ENCODE assay signal across 1 cellular context in the genomic region with DNA sequence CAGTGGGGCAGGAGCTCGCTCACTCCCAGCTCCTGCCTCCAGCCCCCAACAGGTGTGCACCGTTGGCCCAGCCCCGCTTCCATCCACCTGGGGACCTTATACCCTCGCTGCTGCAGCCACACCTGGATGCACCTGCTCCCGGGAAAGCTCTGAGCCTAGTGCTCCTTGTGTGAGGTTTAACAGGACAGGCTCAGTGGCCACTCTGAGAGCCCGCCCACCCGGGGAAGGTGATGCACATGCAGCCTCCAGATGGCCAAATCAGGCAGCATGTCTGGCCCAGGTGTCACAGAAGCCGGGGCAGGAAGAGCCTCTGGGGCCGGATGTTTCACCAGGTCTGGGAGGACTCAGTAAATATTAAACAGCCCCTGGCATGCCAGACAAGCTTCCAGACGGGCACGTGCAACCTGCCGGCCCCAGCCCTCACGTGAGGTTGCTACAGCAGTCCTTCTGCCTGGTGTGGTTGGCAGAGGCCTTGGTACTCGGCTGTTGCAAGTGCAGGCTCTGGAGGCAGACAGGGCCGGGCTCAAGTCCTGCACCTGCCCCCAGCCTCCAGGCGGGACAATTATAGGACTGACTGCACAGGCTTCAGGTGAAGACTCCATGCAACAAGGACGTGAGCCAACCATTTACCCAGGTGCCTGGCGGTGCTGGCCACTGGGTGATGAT.
TF ChIP-seq lines count a peak whose summit lies in the region.

No MANE protein-coding gene starts in this region.

TF ChIP-seq in HepG2, 621 proteins besides CTCF, POLR2A, EP300 and RAD21 (continued from another document and continues in another):
- TF ChIP-seq SOX13 (IDR thresholded peaks at IDR 0.05) (no peak), SOX13 (CRISPR knock-in tag; conservative IDR thresholded peaks at IDR 0.05 in 1 of 2, IDR thresholded peaks at IDR 0.05 in 1 of 2) (peak in 1 of 2 experiments; percentile 66; a peak in 1 of 4 replicates), TARDBP (CRISPR knock-in tag; IDR thresholded peaks at IDR 0.05) (no peak), GATAD1 (CRISPR knock-in tag; IDR thresholded peaks at IDR 0.05) (0 out of 2 replicates have a peak, but pooled peaks have one; percentile 42), GABPB1 (CRISPR knock-in tag; IDR thresholded peaks at IDR 0.05) (peak; percentile 68), SMAD9 (CRISPR knock-in tag; IDR thresholded peaks at IDR 0.05) (no peak), ZNF460 (CRISPR knock-in tag; IDR thresholded peaks at IDR 0.05; ENCODE audit: borderline replicate concordance) (no peak), ZNF264 (CRISPR knock-in tag; IDR thresholded peaks at IDR 0.05) (peak; percentile 62; the same call in 1 of the 2 replicates), PHF21A (CRISPR knock-in tag; IDR thresholded peaks at IDR 0.05) (peak; percentile 83), ZFP36 (IDR thresholded peaks at IDR 0.05; ENCODE audit: borderline replicate concordance, low read depth, low read length, partially characterized antibody) (no peak), HOXD1 (CRISPR knock-in tag; IDR thresholded peaks at IDR 0.05) (peak; percentile 61; the same call in 1 of the 2 replicates), SP1 (IDR thresholded peaks at IDR 0.05) (no peak), SP1 (CRISPR knock-in tag; IDR thresholded peaks at IDR 0.05) (no peak; the same call in 1 of the 2 replicates), MAFK (conservative IDR thresholded peaks at IDR 0.05 in 1 of 2, IDR thresholded peaks at IDR 0.05 in 1 of 2; ENCODE audit: low read length in 2 of 2) (no peak), ERF (CRISPR knock-in tag; IDR thresholded peaks at IDR 0.05) (peak; percentile 76; the same call in 1 of the 2 replicates), KLF15 (CRISPR knock-in tag; IDR thresholded peaks at IDR 0.05; ENCODE audit: borderline replicate concordance) (0 out of 2 replicates have a peak, but pooled peaks have one; percentile 19), GZF1 (CRISPR knock-in tag; IDR thresholded peaks at IDR 0.05) (peak; percentile 59; the same call in 1 of the 2 replicates), ZNF382 (CRISPR knock-in tag; IDR thresholded peaks at IDR 0.05; ENCODE audit: borderline replicate concordance) (no peak), ISL2 (CRISPR knock-in tag; IDR thresholded peaks at IDR 0.05) (0 out of 2 replicates have a peak, but pooled peaks have one; percentile 27), FLYWCH1 (CRISPR knock-in tag; IDR thresholded peaks at IDR 0.05) (no peak), KDM2A (CRISPR knock-in tag; IDR thresholded peaks at IDR 0.05; ENCODE audit: borderline replicate concordance, low read depth) (peak; percentile 32; the same call in 1 of the 2 replicates)
- TF ChIP-seq, protein P1, sequence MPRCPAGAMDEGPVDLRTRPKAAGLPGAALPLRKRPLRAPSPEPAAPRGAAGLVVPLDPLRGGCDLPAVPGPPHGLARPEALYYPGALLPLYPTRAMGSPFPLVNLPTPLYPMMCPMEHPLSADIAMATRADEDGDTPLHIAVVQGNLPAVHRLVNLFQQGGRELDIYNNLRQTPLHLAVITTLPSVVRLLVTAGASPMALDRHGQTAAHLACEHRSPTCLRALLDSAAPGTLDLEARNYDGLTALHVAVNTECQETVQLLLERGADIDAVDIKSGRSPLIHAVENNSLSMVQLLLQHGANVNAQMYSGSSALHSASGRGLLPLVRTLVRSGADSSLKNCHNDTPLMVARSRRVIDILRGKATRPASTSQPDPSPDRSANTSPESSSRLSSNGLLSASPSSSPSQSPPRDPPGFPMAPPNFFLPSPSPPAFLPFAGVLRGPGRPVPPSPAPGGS (CRISPR knock-in tag; IDR thresholded peaks at IDR 0.05): peak; percentile 43; the same call in 1 of the 2 replicates
- TF ChIP-seq, protein P2, sequence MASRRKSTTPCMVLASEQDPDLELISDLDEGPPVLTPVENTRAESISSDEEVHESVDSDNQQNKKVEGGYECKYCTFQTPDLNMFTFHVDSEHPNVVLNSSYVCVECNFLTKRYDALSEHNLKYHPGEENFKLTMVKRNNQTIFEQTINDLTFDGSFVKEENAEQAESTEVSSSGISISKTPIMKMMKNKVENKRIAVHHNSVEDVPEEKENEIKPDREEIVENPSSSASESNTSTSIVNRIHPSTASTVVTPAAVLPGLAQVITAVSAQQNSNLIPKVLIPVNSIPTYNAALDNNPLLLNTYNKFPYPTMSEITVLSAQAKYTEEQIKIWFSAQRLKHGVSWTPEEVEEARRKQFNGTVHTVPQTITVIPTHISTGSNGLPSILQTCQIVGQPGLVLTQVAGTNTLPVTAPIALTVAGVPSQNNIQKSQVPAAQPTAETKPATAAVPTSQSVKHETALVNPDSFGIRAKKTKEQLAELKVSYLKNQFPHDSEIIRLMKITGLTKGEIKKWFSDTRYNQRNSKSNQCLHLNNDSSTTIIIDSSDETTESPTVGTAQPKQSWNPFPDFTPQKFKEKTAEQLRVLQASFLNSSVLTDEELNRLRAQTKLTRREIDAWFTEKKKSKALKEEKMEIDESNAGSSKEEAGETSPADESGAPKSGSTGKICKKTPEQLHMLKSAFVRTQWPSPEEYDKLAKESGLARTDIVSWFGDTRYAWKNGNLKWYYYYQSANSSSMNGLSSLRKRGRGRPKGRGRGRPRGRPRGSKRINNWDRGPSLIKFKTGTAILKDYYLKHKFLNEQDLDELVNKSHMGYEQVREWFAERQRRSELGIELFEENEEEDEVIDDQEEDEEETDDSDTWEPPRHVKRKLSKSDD (CRISPR knock-in tag; IDR thresholded peaks at IDR 0.05; ENCODE audit: low read depth): 0 out of 2 replicates have a peak, but pooled peaks have one; percentile 32
- TF ChIP-seq, protein P3, sequence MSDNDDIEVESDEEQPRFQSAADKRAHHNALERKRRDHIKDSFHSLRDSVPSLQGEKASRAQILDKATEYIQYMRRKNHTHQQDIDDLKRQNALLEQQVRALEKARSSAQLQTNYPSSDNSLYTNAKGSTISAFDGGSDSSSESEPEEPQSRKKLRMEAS (IDR thresholded peaks at IDR 0.05): peak; percentile 70; the same call in 1 of the 2 replicates
- TF ChIP-seq, protein P4, sequence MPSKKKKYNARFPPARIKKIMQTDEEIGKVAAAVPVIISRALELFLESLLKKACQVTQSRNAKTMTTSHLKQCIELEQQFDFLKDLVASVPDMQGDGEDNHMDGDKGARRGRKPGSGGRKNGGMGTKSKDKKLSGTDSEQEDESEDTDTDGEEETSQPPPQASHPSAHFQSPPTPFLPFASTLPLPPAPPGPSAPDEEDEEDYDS (CRISPR knock-in tag; IDR thresholded peaks at IDR 0.05): no peak
- TF ChIP-seq, protein P5, sequence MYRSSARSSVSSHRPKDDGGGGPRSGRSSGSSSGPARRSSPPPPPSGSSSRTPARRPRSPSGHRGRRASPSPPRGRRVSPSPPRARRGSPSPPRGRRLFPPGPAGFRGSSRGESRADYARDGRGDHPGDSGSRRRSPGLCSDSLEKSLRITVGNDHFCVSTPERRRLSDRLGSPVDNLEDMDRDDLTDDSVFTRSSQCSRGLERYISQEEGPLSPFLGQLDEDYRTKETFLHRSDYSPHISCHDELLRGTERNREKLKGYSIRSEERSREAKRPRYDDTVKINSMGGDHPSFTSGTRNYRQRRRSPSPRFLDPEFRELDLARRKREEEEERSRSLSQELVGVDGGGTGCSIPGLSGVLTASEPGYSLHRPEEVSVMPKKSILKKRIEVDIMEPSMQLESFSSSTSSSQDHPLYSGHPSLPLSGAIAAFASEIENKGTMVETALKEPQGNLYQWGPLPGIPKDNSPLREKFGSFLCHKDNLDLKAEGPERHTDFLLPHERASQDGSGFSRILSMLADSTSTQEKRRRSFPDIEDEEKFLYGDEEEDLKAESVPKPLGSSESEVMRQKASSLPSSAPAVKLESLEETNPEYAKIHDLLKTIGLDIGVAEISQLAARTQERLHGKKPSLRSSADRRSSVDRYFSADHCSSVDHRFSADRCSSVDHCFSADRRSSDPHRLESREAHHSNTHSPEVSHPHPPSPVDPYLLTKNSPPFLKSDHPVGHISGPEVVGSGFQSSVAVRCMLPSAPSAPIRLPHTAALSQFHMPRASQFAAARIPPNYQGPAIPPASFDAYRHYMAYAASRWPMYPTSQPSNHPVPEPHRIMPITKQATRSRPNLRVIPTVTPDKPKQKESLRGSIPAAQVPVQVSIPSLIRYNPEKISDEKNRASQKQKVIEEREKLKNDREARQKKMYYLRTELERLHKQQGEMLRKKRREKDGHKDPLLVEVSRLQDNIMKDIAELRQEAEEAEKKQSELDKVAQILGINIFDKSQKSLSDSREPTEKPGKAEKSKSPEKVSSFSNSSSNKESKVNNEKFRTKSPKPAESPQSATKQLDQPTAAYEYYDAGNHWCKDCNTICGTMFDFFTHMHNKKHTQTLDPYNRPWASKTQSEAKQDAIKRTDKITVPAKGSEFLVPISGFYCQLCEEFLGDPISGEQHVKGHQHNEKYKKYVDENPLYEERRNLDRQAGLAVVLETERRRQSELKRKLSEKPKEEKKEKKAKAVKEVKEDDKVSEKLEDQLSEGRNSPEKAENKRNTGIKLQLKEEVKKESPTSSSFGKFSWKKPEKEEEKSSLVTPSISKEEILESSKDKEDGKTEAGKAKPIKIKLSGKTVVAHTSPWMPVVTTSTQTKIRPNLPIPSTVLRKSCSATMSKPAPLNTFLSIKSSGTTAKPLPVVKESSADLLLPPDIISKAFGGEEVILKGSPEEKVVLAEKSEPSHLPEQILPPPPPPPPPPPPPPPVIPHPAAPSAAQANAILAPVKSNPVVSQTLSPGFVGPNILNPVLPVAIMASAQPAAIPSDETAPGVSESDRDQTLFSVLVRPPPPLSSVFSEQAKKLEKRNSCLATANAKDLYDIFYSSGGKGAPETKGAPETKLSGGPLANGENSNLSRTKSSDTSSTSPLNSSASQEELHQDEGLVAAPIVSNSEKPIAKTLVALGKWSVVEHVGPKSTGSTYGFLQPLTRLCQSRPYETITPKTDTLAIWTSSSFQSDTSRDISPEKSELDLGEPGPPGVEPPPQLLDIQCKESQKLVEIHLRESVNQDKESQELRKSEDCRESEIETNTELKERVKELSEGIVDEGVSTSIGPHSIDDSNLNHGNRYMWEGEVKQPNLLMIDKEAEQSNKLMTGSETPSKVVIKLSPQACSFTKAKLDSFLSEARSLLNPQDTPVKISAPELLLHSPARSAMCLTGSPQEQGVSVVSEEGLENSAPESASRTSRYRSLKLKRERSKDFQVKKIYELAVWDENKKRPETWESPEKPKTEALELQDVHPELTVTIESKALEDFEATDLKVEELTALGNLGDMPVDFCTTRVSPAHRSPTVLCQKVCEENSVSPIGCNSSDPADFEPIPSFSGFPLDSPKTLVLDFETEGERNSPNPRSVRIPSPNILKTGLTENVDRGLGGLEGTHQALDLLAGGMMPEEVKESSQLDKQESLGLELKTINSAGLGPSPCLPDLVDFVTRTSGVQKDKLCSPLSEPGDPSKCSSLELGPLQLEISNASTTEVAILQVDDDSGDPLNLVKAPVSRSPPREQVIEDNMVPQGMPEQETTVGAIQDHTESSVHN (CRISPR knock-in tag; IDR thresholded peaks at IDR 0.05): no peak
- TF ChIP-seq, protein P6, sequence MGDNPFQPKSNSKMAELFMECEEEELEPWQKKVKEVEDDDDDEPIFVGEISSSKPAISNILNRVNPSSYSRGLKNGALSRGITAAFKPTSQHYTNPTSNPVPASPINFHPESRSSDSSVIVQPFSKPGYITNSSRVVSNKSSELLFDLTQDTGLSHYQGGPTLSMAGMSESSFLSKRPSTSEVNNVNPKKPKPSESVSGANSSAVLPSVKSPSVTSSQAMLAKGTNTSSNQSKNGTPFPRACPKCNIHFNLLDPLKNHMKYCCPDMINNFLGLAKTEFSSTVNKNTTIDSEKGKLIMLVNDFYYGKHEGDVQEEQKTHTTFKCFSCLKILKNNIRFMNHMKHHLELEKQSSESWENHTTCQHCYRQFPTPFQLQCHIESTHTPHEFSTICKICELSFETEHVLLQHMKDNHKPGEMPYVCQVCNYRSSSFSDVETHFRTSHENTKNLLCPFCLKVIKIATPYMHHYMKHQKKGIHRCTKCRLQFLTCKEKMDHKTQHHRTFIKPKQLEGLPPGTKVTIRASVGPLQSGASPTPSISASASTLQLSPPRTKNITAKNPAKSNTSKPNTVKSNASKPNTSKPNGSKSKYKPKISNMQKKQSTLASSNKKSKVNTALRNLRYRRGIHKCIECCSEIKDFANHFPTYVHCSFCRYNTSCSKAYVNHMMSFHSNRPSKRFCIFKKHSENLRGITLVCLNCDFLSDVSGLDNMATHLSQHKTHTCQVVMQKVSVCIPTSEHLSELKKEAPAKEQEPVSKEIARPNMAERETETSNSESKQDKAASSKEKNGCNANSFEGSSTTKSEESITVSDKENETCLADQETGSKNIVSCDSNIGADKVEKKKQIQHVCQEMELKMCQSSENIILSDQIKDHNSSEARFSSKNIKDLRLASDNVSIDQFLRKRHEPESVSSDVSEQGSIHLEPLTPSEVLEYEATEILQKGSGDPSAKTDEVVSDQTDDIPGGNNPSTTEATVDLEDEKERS (CRISPR knock-in tag; IDR thresholded peaks at IDR 0.05): 0 out of 2 replicates have a peak, but pooled peaks have one; percentile 49
- TF ChIP-seq, protein P7, sequence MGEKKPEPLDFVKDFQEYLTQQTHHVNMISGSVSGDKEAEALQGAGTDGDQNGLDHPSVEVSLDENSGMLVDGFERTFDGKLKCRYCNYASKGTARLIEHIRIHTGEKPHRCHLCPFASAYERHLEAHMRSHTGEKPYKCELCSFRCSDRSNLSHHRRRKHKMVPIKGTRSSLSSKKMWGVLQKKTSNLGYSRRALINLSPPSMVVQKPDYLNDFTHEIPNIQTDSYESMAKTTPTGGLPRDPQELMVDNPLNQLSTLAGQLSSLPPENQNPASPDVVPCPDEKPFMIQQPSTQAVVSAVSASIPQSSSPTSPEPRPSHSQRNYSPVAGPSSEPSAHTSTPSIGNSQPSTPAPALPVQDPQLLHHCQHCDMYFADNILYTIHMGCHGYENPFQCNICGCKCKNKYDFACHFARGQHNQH (CRISPR knock-in tag; IDR thresholded peaks at IDR 0.05): peak; percentile 74; the same call in 1 of the 2 replicates
- TF ChIP-seq, protein P8, sequence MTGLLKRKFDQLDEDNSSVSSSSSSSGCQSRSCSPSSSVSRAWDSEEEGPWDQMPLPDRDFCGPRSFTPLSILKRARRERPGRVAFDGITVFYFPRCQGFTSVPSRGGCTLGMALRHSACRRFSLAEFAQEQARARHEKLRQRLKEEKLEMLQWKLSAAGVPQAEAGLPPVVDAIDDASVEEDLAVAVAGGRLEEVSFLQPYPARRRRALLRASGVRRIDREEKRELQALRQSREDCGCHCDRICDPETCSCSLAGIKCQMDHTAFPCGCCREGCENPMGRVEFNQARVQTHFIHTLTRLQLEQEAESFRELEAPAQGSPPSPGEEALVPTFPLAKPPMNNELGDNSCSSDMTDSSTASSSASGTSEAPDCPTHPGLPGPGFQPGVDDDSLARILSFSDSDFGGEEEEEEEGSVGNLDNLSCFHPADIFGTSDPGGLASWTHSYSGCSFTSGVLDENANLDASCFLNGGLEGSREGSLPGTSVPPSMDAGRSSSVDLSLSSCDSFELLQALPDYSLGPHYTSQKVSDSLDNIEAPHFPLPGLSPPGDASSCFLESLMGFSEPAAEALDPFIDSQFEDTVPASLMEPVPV (CRISPR knock-in tag; IDR thresholded peaks at IDR 0.05): 0 out of 2 replicates have a peak, but pooled peaks have one; percentile 13
- TF ChIP-seq, protein P9, sequence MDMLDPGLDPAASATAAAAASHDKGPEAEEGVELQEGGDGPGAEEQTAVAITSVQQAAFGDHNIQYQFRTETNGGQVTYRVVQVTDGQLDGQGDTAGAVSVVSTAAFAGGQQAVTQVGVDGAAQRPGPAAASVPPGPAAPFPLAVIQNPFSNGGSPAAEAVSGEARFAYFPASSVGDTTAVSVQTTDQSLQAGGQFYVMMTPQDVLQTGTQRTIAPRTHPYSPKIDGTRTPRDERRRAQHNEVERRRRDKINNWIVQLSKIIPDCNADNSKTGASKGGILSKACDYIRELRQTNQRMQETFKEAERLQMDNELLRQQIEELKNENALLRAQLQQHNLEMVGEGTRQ (IDR thresholded peaks at IDR 0.05; ENCODE audit: low read depth, low read length): 0 out of 2 replicates have a peak, but pooled peaks have one; percentile 36
- TF ChIP-seq, protein P9 (CRISPR knock-in tag; IDR thresholded peaks at IDR 0.05; ENCODE audit: borderline replicate concordance): no peak
